Comparison of ENCODE assay signal across 24 cellular contexts in the genomic region with DNA sequence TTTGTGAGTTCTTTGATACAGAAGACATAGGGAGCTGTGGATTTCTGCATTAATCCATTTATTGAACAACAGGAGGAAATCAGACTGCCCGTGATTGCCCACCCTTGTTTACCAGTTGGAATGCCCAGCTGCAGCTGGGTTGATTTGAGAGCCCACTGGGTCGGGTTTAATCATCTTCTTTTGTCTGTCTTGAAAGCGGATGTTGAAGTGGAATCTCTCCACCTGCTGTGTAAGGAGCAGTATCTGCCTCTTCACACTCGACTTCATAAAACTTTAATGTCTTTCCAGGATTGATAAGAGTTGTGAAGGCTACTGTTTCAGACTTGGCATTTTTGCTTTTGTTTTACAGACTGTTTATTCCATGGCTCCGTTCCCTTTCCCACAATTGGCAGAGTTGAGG. TPM values are rescaled to one million over a fixed set of nuclear protein-coding genes. Genes with fewer than 3 reads are reported as not detected.
A peak's percentile ranks its signal among the peaks of the same experiment; 100 is the strongest.
DNase-seq lines count a peak whose midpoint lies in the region; ATAC-seq, FAIRE-seq and TF ChIP-seq lines count a peak whose summit lies in the region.
"Had no signal": no experiment of that assay in that cellular context is flagged by ENCODE, and none has a peak within 500 bp of the region (broad histone marks: within the 10 kb centered on the region; RNA-seq: fewer than 3 reads in every experiment).

No MANE protein-coding gene starts in this region.

- H3K9me3 ChIP-seq in H9 (ENCODE audit: control insufficient read depth, low read depth, low read length) (no peaks in the 10 kb centered on the region), mucosa of descending colon (no peaks in the 10 kb centered on the region), small intestine (ENCODE audit: control insufficient read depth, low read depth) (no peaks in the 10 kb centered on the region)
- H3K9me3 ChIP-seq: A549; BLaER1 treated with 17β-estradiol and CSF1 and Interleukin-3, amounts not matched to agents 10 nM and 100 nM had no signal

- FAIRE-seq in small intestine (lab: Jason Lieb, UNC): no peak
- FAIRE-seq: A549 had no signal

- POLR2A ChIA-PET in RWPE1 (lab: Yijun Ruan, JAX; ENCODE audit: low non-redundant PET): no interaction called here

- no peak overlapping the region for H3K4me3 ChIP-seq in mucosa of descending colon
- H3K4me3 ChIP-seq in small intestine (ENCODE audit: low read depth in 1 of 2, low read length in 2 of 2): no peak overlapping the region
- H3K4me3 ChIP-seq: A549; BLaER1 treated with 17β-estradiol and CSF1 and Interleukin-3, amounts not matched to agents 10 nM and 100 nM had no signal

- intact Hi-C loops in mucosa of descending colon (cut with DNase I, micrococcal nuclease): no loop called here

- no peak overlapping the region for H4K8ac ChIP-seq in H9 (replicated peaks; ENCODE audit: insufficient read length, low read depth, low read length)

- whole genome bisulfite sequencing in H9 (ENCODE audit: extremely low coverage, insufficient read length, low lambda C conversion rate): no CpG with 5 or more reads among the region's 5 CpGs
- WGBS in small intestine, 3 donors: 20 to 50% (median 30%) methylated on average over 5 of the region's 5 CpGs

- no peak overlapping the region for H3K14ac ChIP-seq in H9 (ENCODE audit: insufficient read depth, low read length)

- H3K79me2 ChIP-seq in H9 (ENCODE audit: insufficient read depth, low read length): no peaks in the 10 kb centered on the region

- no peaks in the 10 kb centered on the region for H3K27me3 Mint-ChIP-seq in H9 (ENCODE audit: low read depth)

- H3K27me3 ChIP-seq in H9 (ENCODE audit: insufficient read depth, low read length): no peaks in the 10 kb centered on the region
- H3K27me3 ChIP-seq in small intestine (ENCODE audit: control insufficient read depth in 2 of 2, insufficient read depth in 2 of 2, low read length in 2 of 2): no peaks in the 10 kb centered on the region
- H3K27me3 ChIP-seq: BLaER1 treated with 17β-estradiol and CSF1 and Interleukin-3, amounts not matched to agents 10 nM and 100 nM had no signal

- H3T11ph ChIP-seq in H9 (ENCODE audit: low read length): no peak overlapping the region

- no peak overlapping the region for H3K4ac ChIP-seq in H9 (ENCODE audit: low read depth, low read length)

- H3K23ac ChIP-seq in H9 (ENCODE audit: insufficient read length, low read depth, low read length): no peak overlapping the region

- H3K27ac ChIP-seq in H9 (ENCODE audit: insufficient read length, low read depth, low read length): no peak overlapping the region
- H3K27ac ChIP-seq in RWPE1: no peak overlapping the region
- H3K27ac ChIP-seq in small intestine (ENCODE audit: low read depth in 1 of 2, low read length in 1 of 2): no peak overlapping the region
- H3K27ac ChIP-seq: A549; BLaER1 treated with 17β-estradiol and CSF1 and Interleukin-3, amounts not matched to agents 10 nM and 100 nM; KMS-11 had no signal

- no peak overlapping the region for H3K9ac ChIP-seq in H9 (ENCODE audit: extremely low read depth, insufficient read length, low read length)
- H3K9ac ChIP-seq: BLaER1 treated with 17β-estradiol and CSF1 and Interleukin-3, amounts not matched to agents 10 nM and 100 nM; KMS-11 had no signal

- peaks cover 16 to 17% of the 10 kb centered on the region in 2 experiments for H3K4me1 Mint-ChIP-seq in H9
- H3K4me1 Mint-ChIP-seq: CD4-positive, alpha-beta memory T cell; T-cell had no signal

- CTCF ChIA-PET in RWPE1 (lab: Yijun Ruan, JAX): interaction anchor here (0.9 kb wide), 1 partner anchor 250 kb away, joined by 3 read pairs; no protein-coding TSS in a partner anchor

- no peak overlapping the region for H2BK5ac ChIP-seq in H9 (ENCODE audit: insufficient read length, low read length)

- no peaks in the 10 kb centered on the region for H3K79me1 ChIP-seq in H9 (ENCODE audit: insufficient read depth, low read depth, low read length, poor library complexity, severe bottlenecking)

- H3K4me1 ChIP-seq in H9 (ENCODE audit: insufficient read depth, low read length) (peaks cover 2% of the 10 kb centered on the region), mucosa of descending colon (ENCODE audit: low read depth) (no peaks in the 10 kb centered on the region), small intestine (ENCODE audit: control insufficient read depth in 2 of 2, insufficient read depth in 1 of 2, low read depth in 1 of 2, low read length in 1 of 2) (no peaks in the 10 kb centered on the region)
- H3K4me1 ChIP-seq: A549; BLaER1 treated with 17β-estradiol and CSF1 and Interleukin-3, amounts not matched to agents 10 nM and 100 nM had no signal

- no peaks in the 10 kb centered on the region for H4K20me1 ChIP-seq in H9 (ENCODE audit: control insufficient read depth, insufficient read depth, insufficient read length)
- H4K20me1 ChIP-seq: BLaER1 treated with 17β-estradiol and CSF1 and Interleukin-3, amounts not matched to agents 10 nM and 100 nM had no signal

- DNase-seq in H9 (no peak), NCI-H1092 treated with DMSO at 0.1 percent for 48 hours (lab: John Stamatoyannopoulos, UW) (peak; percentile 36), astrocyte of the hippocampus (ENCODE audit: low read depth, low spot score) (peak; percentile 18), mucosa of descending colon (no peak), RWPE1 (ENCODE audit: low spot score) (no peak), dedifferentiated amniotic fluid mesenchymal stem cell (ENCODE audit: extremely low spot score) (no peak), small intestine (no peak)
- DNase-seq: AML-193; CD4-positive, alpha-beta memory T cell; COR-L47; DMS53; IMR-90; NCI-H1048; NCI-H146; NCI-H2029 treated with DMSO at 0.1 percent for 48 hours; NCI-H2171; NCI-H748 treated with DMSO at 0.1 percent for 48 hours; RPMI8226; SHP77; T-cell had no signal

- H4K5ac ChIP-seq in H9 (ENCODE audit: insufficient read length, low read depth, low read length): no peak overlapping the region

- H3K36me3 ChIP-seq in mucosa of descending colon (ENCODE audit: low read depth) (no peaks in the 10 kb centered on the region), small intestine (ENCODE audit: control insufficient read depth in 2 of 2, insufficient read depth in 2 of 2, low read length in 2 of 2) (no peaks in the 10 kb centered on the region)
- H3K36me3 ChIP-seq: BLaER1 treated with 17β-estradiol and CSF1 and Interleukin-3, amounts not matched to agents 10 nM and 100 nM had no signal

- no peak overlapping the region for H2BK12ac ChIP-seq in H9 (ENCODE audit: insufficient read length, low read depth, low read length)

- H3K9me3 Mint-ChIP-seq in H9: no peaks in the 10 kb centered on the region
- H3K9me3 Mint-ChIP-seq: CD4-positive, alpha-beta memory T cell; T-cell had no signal

- H4K91ac ChIP-seq in H9 (ENCODE audit: insufficient read length, low read depth, low read length): no peak overlapping the region

- H3K56ac ChIP-seq in H9 (ENCODE audit: insufficient read length, low read depth, low read length): no peak overlapping the region

- no peak for TF ChIP-seq CTCF in H9 (conservative IDR thresholded peaks at IDR 0.05)
- TF ChIP-seq CTCF in mucosa of descending colon (IDR thresholded peaks at IDR 0.05): no peak
- TF ChIP-seq CTCF in RWPE1 (conservative IDR thresholded peaks at IDR 0.05; ENCODE audit: low read depth): no peak

- H3K23me2 ChIP-seq in H9 (ENCODE audit: insufficient read length, low read depth, low read length, poor library complexity, severe bottlenecking): no peaks in the 10 kb centered on the region

- peak; percentile 7 for ATAC-seq in mucosa of descending colon
- ATAC-seq: A549, HCT116, T-cell had no signal

- no peak overlapping the region for H3K4me2 ChIP-seq in H9 (ENCODE audit: insufficient read depth, insufficient read length, low read length)
- H3K4me2 ChIP-seq: A549; BLaER1 treated with 17β-estradiol and CSF1 and Interleukin-3, amounts not matched to agents 10 nM and 100 nM; KMS-11 had no signal

- peak overlapping the region; percentile 36 for H2AFZ ChIP-seq in H9 (ENCODE audit: low read length)

- no peak overlapping the region for H3K4me3 Mint-ChIP-seq in H9
- H3K4me3 Mint-ChIP-seq: CD4-positive, alpha-beta memory T cell; T-cell had no signal

- H2AK5ac ChIP-seq in H9 (ENCODE audit: insufficient read length, low read length): no peak overlapping the region

- H2BK20ac ChIP-seq in H9 (ENCODE audit: low read depth, low read length, poor library complexity, severe bottlenecking): peak overlapping the region; percentile 11

- no peak overlapping the region for H2BK120ac ChIP-seq in H9 (ENCODE audit: low read depth, low read length, poor library complexity, severe bottlenecking)

- no peak overlapping the region for H3K18ac ChIP-seq in H9 (ENCODE audit: insufficient read length, low read depth, low read length)

- no peak overlapping the region for H2BK15ac ChIP-seq in H9 (ENCODE audit: low read depth, low read length)

- H3K27ac Mint-ChIP-seq in H9: peak overlapping the region in 1 of 3 experiments; percentile 63; a peak in 1 of 7 replicates
- H3K27ac Mint-ChIP-seq: CD4-positive, alpha-beta memory T cell; T-cell had no signal

- no peaks in the 10 kb centered on the region for H3K36me3 Mint-ChIP-seq in H9 (ENCODE audit: insufficient read depth in 1 of 3, low read depth in 3 of 3)
- H3K36me3 Mint-ChIP-seq: CD4-positive, alpha-beta memory T cell; T-cell had no signal

RNA-seq across cellular contexts. Expression of a gene that starts 39.9 kb away (rescaled TPM):
- total RNA-seq in H9 (2021) (1.6 and 2.2 TPM in 2 replicates), mucosa of descending colon (1 to 10 TPM; 3.6 to 8.7 (median 7.4) TPM)
- polyA plus RNA-seq in small intestine: 1 to 10 TPM; 2.2 to 7.7 (median 4.7) TPM
- polyA plus RNA-seq: CD4-positive, alpha-beta memory T cell had no signal

Comparison
In these comparisons a context has a peak if more than half of its experiments do, and no peak if none do; other contexts are left out.
1. DNase-seq: peak in NCI-H1092 treated with DMSO at 0.1 percent for 48 hours (single experiment) and astrocyte of the hippocampus (single experiment); none in H9 (single experiment), mucosa of descending colon (0 of 3), RWPE1 (single experiment), dedifferentiated amniotic fluid mesenchymal stem cell (single experiment) and small intestine (single experiment).